Comparison of ENCODE assay signal across 22 cellular contexts in the genomic region with DNA sequence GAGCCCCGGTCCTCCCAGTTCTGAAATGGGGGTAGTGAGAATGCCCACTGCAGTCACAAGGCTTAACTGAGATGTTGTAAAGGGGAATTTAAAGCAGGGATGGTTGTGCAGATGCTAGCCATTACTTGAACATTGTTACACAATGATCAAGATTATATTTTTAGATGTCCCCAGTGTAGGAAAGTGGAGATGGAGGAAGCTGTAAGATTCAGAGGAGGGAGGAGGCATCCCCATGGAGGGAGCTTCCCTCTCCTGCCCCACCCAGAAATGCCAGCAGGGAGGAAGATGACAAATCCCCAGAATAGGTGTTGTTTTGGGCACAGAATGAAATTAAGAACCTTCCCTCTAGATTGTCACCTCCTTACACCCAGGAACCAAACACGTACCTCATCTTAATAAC. TPM values are rescaled to one million over a fixed set of nuclear protein-coding genes. Genes with fewer than 3 reads are reported as not detected.
"Had no signal": no experiment of that assay in that cellular context is flagged by ENCODE, and none has a peak within 500 bp of the region (broad histone marks: within the 10 kb centered on the region; RNA-seq: fewer than 3 reads in every experiment).

No MANE protein-coding gene starts in this region.

- DNase-seq: activated CD4-positive, alpha-beta T cell treated with anti-CD3 and anti-CD28 coated beads, Interleukin-2, amount 10 ng/mL, durations not matched to agents 7 days and 5 days; activated CD4-positive, CD25-positive, alpha-beta regulatory T cell treated with anti-CD3 and anti-CD28 coated beads, Interleukin-2, amount 50 U/mL, for 72 hours; activated CD8-positive, alpha-beta T cell treated with anti-CD3 and anti-CD28 coated beads, Interleukin-2, amount 10 ng/mL, durations not matched to agents 7 days and 5 days; activated gamma-delta T cell; body of pancreas; effector CD8-positive, alpha-beta T cell; erythroblast; lower lobe of right lung; naive thymus-derived CD8-positive, alpha-beta T cell; retina; sigmoid colon; stimulated activated CD4-positive, alpha-beta T cell treated with anti-CD3 and anti-CD28 coated beads, Interleukin-2, amount 100 ng/mL, for 48 hours; stimulated activated CD8-positive, alpha-beta memory T cell treated with anti-CD3 and anti-CD28 coated beads, Interleukin-4, amount 100 ng/mL, for 48 hours; stimulated activated naive B cell treated with anti-CD40 and anti-IgM and Interleukin-4, amounts not matched to agents 10 μg/mL and 1 μg/mL and 100 μg/mL, for 72 hours; T-cell; testis; WERI-Rb-1 had no signal

- H3K27ac ChIP-seq: body of pancreas, cardiac muscle cell, heart left ventricle, lower lobe of right lung, neural progenitor cell, sigmoid colon, testis, vagina, WERI-Rb-1 had no signal

- H3K9ac ChIP-seq: neural progenitor cell had no signal

- H3K4me1 ChIP-seq: body of pancreas, sigmoid colon, testis, vagina had no signal

- H2AFZ ChIP-seq: neural progenitor cell had no signal

- H3K4me3 ChIP-seq: body of pancreas, cardiac muscle cell, heart left ventricle, lower lobe of right lung, neural progenitor cell, sigmoid colon, testis, vagina had no signal

- H3K4me2 ChIP-seq: neural progenitor cell had no signal

- H3K9me3 ChIP-seq: body of pancreas, heart left ventricle, lower lobe of right lung, sigmoid colon, testis, vagina had no signal

- ATAC-seq: body of pancreas; lower lobe of right lung; stimulated activated naive B cell treated with anti-CD40 and anti-IgM and Interleukin-4, amounts not matched to agents 10 μg/mL and 1 μg/mL and 100 μg/mL, for 72 hours had no signal

- H3K36me3 ChIP-seq: neural progenitor cell had no signal

- H3K27me3 ChIP-seq: body of pancreas, cardiac muscle cell, heart left ventricle, neural progenitor cell, sigmoid colon, testis, vagina had no signal

RNA-seq across cellular contexts. Expression of gene EFCAB12, which starts 46.1 kb away (rescaled TPM):
- total RNA-seq: chondrocyte, vagina had no signal
